In the genomic region with DNA sequence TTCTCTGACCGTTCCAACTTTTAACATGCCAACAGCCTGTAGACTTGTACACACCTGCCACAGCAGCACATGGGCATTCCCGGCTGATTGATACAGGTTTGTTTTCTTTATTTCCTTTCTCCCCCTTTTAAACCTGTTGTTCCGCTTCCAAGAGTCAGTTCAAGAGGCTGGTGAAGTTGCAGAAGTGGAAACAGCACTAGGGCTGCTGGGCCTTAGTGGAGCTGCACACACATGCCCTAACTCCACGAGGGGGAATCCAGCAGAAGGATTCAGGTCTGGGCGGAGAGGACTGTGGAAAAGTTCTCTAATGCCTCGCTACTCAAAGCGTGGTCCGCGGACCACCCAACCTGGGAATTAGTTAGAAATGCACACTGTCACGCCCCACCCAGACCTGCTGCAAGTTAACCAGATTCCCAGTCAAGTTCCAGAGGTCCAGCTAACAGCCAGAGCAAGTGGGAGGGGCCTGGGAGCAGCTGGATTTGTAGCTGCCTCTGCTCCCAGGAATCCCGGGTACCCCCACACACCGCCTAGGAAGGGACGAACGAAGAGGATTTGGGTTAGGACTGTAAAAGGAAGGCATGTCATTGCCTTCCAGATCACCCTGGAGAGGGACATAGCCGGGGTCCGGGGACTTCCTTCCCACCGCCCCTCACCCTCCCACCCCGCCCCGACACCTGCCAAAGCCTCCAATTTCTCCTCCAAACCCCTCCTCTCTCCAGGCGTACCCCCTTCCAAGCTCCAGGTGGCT, we compare ENCODE assay signal across 1 cellular context.
TF ChIP-seq lines count a peak whose summit lies in the region.

No MANE protein-coding gene starts in this region.

TF ChIP-seq in HepG2, 621 proteins besides CTCF, POLR2A, EP300 and RAD21 (continued from another document and continues in another):
- TF ChIP-seq ZBTB7B (CRISPR knock-in tag; IDR thresholded peaks at IDR 0.05) = peak; percentile 42; the same call in 1 of the 2 replicates
- no peak; the same call in 1 of the 2 replicates for TF ChIP-seq BCL6 (CRISPR knock-in tag; IDR thresholded peaks at IDR 0.05)
- TF ChIP-seq TEAD2 (CRISPR knock-in tag; IDR thresholded peaks at IDR 0.05) = no peak
- no peak for TF ChIP-seq HOXA9 (CRISPR knock-in tag; IDR thresholded peaks at IDR 0.05; ENCODE audit: borderline replicate concordance)
- TF ChIP-seq GFI1 (CRISPR knock-in tag; IDR thresholded peaks at IDR 0.05; ENCODE audit: borderline replicate concordance) = 0 out of 2 replicates have a peak, but pooled peaks have one; percentile 28
- no peak for TF ChIP-seq TCF12 (IDR thresholded peaks at IDR 0.05)
- no peak for TF ChIP-seq TCF12 (CRISPR knock-in tag; IDR thresholded peaks at IDR 0.05)
- no peak for TF ChIP-seq IRX3 (CRISPR knock-in tag; IDR thresholded peaks at IDR 0.05; ENCODE audit: borderline replicate concordance, low read depth)
- TF ChIP-seq, protein P1, sequence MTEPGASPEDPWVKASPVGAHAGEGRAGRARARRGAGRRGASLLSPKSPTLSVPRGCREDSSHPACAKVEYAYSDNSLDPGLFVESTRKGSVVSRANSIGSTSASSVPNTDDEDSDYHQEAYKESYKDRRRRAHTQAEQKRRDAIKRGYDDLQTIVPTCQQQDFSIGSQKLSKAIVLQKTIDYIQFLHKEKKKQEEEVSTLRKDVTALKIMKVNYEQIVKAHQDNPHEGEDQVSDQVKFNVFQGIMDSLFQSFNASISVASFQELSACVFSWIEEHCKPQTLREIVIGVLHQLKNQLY (CRISPR knock-in tag; IDR thresholded peaks at IDR 0.05) = no peak
- TF ChIP-seq, protein P2, sequence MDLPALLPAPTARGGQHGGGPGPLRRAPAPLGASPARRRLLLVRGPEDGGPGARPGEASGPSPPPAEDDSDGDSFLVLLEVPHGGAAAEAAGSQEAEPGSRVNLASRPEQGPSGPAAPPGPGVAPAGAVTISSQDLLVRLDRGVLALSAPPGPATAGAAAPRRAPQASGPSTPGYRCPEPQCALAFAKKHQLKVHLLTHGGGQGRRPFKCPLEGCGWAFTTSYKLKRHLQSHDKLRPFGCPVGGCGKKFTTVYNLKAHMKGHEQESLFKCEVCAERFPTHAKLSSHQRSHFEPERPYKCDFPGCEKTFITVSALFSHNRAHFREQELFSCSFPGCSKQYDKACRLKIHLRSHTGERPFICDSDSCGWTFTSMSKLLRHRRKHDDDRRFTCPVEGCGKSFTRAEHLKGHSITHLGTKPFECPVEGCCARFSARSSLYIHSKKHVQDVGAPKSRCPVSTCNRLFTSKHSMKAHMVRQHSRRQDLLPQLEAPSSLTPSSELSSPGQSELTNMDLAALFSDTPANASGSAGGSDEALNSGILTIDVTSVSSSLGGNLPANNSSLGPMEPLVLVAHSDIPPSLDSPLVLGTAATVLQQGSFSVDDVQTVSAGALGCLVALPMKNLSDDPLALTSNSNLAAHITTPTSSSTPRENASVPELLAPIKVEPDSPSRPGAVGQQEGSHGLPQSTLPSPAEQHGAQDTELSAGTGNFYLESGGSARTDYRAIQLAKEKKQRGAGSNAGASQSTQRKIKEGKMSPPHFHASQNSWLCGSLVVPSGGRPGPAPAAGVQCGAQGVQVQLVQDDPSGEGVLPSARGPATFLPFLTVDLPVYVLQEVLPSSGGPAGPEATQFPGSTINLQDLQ (CRISPR knock-in tag; IDR thresholded peaks at IDR 0.05) = peak; percentile 66
- TF ChIP-seq ZNF549 (CRISPR knock-in tag; IDR thresholded peaks at IDR 0.05) = no peak
- TF ChIP-seq ZNF777 (CRISPR knock-in tag; IDR thresholded peaks at IDR 0.05) = no peak
- no peak for TF ChIP-seq ZNF781 (CRISPR knock-in tag; IDR thresholded peaks at IDR 0.05; ENCODE audit: borderline replicate concordance, not compliant biosample characterization)
- no peak for TF ChIP-seq JARID2 (CRISPR knock-in tag; IDR thresholded peaks at IDR 0.05; ENCODE audit: insufficient replicate concordance)
- no peak for TF ChIP-seq IKZF1 (IDR thresholded peaks at IDR 0.05)
- TF ChIP-seq, protein P3, sequence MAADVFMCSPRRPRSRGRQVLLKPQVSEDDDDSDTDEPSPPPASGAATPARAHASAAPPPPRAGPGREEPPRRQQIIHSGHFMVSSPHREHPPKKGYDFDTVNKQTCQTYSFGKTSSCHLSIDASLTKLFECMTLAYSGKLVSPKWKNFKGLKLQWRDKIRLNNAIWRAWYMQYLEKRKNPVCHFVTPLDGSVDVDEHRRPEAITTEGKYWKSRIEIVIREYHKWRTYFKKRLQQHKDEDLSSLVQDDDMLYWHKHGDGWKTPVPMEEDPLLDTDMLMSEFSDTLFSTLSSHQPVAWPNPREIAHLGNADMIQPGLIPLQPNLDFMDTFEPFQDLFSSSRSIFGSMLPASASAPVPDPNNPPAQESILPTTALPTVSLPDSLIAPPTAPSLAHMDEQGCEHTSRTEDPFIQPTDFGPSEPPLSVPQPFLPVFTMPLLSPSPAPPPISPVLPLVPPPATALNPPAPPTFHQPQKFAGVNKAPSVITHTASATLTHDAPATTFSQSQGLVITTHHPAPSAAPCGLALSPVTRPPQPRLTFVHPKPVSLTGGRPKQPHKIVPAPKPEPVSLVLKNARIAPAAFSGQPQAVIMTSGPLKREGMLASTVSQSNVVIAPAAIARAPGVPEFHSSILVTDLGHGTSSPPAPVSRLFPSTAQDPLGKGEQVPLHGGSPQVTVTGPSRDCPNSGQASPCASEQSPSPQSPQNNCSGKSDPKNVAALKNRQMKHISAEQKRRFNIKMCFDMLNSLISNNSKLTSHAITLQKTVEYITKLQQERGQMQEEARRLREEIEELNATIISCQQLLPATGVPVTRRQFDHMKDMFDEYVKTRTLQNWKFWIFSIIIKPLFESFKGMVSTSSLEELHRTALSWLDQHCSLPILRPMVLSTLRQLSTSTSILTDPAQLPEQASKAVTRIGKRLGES (CRISPR knock-in tag; IDR thresholded peaks at IDR 0.05; ENCODE audit: borderline replicate concordance) = no peak
- TF ChIP-seq TMF1 (CRISPR knock-in tag; IDR thresholded peaks at IDR 0.05; ENCODE audit: low read depth) = no peak
- no peak for TF ChIP-seq ZNF878 (CRISPR knock-in tag; IDR thresholded peaks at IDR 0.05)
- TF ChIP-seq RBM22 (optimal IDR thresholded peaks at IDR 0.05; ENCODE audit: low read length) = peak; percentile 78
- TF ChIP-seq SNAI1 (CRISPR knock-in tag; IDR thresholded peaks at IDR 0.05; ENCODE audit: borderline replicate concordance) = 0 out of 2 replicates have a peak, but pooled peaks have one; percentile 47
- TF ChIP-seq, protein P4, sequence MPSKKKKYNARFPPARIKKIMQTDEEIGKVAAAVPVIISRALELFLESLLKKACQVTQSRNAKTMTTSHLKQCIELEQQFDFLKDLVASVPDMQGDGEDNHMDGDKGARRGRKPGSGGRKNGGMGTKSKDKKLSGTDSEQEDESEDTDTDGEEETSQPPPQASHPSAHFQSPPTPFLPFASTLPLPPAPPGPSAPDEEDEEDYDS (CRISPR knock-in tag; IDR thresholded peaks at IDR 0.05) = no peak
- TF ChIP-seq, protein P5, sequence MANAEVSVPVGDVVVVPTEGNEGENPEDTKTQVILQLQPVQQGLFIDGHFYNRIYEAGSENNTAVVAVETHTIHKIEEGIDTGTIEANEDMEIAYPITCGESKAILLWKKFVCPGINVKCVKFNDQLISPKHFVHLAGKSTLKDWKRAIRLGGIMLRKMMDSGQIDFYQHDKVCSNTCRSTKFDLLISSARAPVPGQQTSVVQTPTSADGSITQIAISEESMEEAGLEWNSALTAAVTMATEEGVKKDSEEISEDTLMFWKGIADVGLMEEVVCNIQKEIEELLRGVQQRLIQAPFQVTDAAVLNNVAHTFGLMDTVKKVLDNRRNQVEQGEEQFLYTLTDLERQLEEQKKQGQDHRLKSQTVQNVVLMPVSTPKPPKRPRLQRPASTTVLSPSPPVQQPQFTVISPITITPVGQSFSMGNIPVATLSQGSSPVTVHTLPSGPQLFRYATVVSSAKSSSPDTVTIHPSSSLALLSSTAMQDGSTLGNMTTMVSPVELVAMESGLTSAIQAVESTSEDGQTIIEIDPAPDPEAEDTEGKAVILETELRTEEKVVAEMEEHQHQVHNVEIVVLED (CRISPR knock-in tag; IDR thresholded peaks at IDR 0.05; ENCODE audit: borderline replicate concordance) = no peak
- no peak for TF ChIP-seq ZNF7 (CRISPR knock-in tag; IDR thresholded peaks at IDR 0.05)
- no peak for TF ChIP-seq ZNF354B (CRISPR knock-in tag; IDR thresholded peaks at IDR 0.05)
- no peak for TF ChIP-seq NR2F2 (IDR thresholded peaks at IDR 0.05; ENCODE audit: borderline replicate concordance, low read depth)
- TF ChIP-seq, protein P6, sequence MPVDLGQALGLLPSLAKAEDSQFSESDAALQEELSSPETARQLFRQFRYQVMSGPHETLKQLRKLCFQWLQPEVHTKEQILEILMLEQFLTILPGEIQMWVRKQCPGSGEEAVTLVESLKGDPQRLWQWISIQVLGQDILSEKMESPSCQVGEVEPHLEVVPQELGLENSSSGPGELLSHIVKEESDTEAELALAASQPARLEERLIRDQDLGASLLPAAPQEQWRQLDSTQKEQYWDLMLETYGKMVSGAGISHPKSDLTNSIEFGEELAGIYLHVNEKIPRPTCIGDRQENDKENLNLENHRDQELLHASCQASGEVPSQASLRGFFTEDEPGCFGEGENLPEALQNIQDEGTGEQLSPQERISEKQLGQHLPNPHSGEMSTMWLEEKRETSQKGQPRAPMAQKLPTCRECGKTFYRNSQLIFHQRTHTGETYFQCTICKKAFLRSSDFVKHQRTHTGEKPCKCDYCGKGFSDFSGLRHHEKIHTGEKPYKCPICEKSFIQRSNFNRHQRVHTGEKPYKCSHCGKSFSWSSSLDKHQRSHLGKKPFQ (CRISPR knock-in tag; IDR thresholded peaks at IDR 0.05; ENCODE audit: insufficient replicate concordance) = no peak
- TF ChIP-seq RCOR2 (CRISPR knock-in tag; IDR thresholded peaks at IDR 0.05) = no peak
- TF ChIP-seq PHF5A (CRISPR knock-in tag; IDR thresholded peaks at IDR 0.05; ENCODE audit: low read depth, unreplicated experiment) = no peak
- TF ChIP-seq, protein P7, sequence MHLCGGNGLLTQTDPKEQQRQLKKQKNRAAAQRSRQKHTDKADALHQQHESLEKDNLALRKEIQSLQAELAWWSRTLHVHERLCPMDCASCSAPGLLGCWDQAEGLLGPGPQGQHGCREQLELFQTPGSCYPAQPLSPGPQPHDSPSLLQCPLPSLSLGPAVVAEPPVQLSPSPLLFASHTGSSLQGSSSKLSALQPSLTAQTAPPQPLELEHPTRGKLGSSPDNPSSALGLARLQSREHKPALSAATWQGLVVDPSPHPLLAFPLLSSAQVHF (CRISPR knock-in tag; IDR thresholded peaks at IDR 0.05) = peak; percentile 77; the same call in 1 of the 2 replicates
- no peak for TF ChIP-seq KDM1A (CRISPR knock-in tag; IDR thresholded peaks at IDR 0.05)
- TF ChIP-seq YEATS4 (CRISPR knock-in tag; IDR thresholded peaks at IDR 0.05; ENCODE audit: borderline replicate concordance) = no peak; the same call in 1 of the 2 replicates
- TF ChIP-seq, protein P8, sequence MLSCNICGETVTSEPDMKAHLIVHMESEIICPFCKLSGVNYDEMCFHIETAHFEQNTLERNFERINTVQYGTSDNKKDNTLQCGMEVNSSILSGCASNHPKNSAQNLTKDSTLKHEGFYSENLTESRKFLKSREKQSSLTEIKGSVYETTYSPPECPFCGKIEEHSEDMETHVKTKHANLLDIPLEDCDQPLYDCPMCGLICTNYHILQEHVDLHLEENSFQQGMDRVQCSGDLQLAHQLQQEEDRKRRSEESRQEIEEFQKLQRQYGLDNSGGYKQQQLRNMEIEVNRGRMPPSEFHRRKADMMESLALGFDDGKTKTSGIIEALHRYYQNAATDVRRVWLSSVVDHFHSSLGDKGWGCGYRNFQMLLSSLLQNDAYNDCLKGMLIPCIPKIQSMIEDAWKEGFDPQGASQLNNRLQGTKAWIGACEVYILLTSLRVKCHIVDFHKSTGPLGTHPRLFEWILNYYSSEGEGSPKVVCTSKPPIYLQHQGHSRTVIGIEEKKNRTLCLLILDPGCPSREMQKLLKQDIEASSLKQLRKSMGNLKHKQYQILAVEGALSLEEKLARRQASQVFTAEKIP (CRISPR knock-in tag; IDR thresholded peaks at IDR 0.05; ENCODE audit: borderline replicate concordance) = no peak
- no peak for TF ChIP-seq SRF (IDR thresholded peaks at IDR 0.05; ENCODE audit: low read depth, low read length)
- no peak for TF ChIP-seq SIX4 (CRISPR knock-in tag; IDR thresholded peaks at IDR 0.05)
- no peak for TF ChIP-seq ZNF530 (CRISPR knock-in tag; IDR thresholded peaks at IDR 0.05; ENCODE audit: low read depth)
- TF ChIP-seq TCF7 (IDR thresholded peaks at IDR 0.05; ENCODE audit: low read depth) = no peak
- TF ChIP-seq SMYD3 (CRISPR knock-in tag; IDR thresholded peaks at IDR 0.05) = no peak
- TF ChIP-seq KLF16 (CRISPR knock-in tag; IDR thresholded peaks at IDR 0.05) = no peak
- no peak for TF ChIP-seq ZNF292 (CRISPR knock-in tag; IDR thresholded peaks at IDR 0.05; ENCODE audit: borderline replicate concordance, low read depth)
- TF ChIP-seq, protein P9, sequence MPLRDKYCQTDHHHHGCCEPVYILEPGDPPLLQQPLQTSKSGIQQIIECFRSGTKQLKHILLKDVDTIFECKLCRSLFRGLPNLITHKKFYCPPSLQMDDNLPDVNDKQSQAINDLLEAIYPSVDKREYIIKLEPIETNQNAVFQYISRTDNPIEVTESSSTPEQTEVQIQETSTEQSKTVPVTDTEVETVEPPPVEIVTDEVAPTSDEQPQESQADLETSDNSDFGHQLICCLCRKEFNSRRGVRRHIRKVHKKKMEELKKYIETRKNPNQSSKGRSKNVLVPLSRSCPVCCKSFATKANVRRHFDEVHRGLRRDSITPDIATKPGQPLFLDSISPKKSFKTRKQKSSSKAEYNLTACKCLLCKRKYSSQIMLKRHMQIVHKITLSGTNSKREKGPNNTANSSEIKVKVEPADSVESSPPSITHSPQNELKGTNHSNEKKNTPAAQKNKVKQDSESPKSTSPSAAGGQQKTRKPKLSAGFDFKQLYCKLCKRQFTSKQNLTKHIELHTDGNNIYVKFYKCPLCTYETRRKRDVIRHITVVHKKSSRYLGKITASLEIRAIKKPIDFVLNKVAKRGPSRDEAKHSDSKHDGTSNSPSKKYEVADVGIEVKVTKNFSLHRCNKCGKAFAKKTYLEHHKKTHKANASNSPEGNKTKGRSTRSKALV (CRISPR knock-in tag; IDR thresholded peaks at IDR 0.05) = no peak; the same call in 1 of the 2 replicates
- 0 out of 2 replicates have a peak, but pooled peaks have one; percentile 42 for TF ChIP-seq RFXAP (CRISPR knock-in tag; IDR thresholded peaks at IDR 0.05; ENCODE audit: borderline replicate concordance)
- TF ChIP-seq JUND (CRISPR knock-in tag; IDR thresholded peaks at IDR 0.05) = no peak
- no peak for TF ChIP-seq ZNF607 (CRISPR knock-in tag; IDR thresholded peaks at IDR 0.05; ENCODE audit: borderline replicate concordance)
- no peak for TF ChIP-seq AKAP8 (CRISPR knock-in tag; IDR thresholded peaks at IDR 0.05)
- TF ChIP-seq DMAP1 (CRISPR knock-in tag; IDR thresholded peaks at IDR 0.05) = no peak; the same call in 1 of the 2 replicates
- no peak for TF ChIP-seq ZNF670 (CRISPR knock-in tag; IDR thresholded peaks at IDR 0.05; ENCODE audit: borderline replicate concordance)
- TF ChIP-seq ATM (IDR thresholded peaks at IDR 0.05; ENCODE audit: borderline replicate concordance) = no peak
- TF ChIP-seq, protein P10, sequence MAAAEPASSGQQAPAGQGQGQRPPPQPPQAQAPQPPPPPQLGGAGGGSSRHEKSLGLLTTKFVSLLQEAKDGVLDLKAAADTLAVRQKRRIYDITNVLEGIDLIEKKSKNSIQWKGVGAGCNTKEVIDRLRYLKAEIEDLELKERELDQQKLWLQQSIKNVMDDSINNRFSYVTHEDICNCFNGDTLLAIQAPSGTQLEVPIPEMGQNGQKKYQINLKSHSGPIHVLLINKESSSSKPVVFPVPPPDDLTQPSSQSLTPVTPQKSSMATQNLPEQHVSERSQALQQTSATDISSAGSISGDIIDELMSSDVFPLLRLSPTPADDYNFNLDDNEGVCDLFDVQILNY (CRISPR knock-in tag; conservative IDR thresholded peaks at IDR 0.05) = no peak
- TF ChIP-seq TOPORS (CRISPR knock-in tag; IDR thresholded peaks at IDR 0.05) = no peak
